8 cellular contexts compared by ENCODE assay signal in genomic region chr4:67746797-67747495, GRCh38. TPM values are rescaled to one million over a fixed set of nuclear protein-coding genes. Genes with fewer than 3 reads are reported as not detected.
A peak's percentile ranks its signal among the peaks of the same experiment; 100 is the strongest.
DNase-seq lines count a peak whose midpoint lies in the region; ATAC-seq lines count a peak whose summit lies in the region.

No MANE protein-coding gene starts in this region.

- no peak overlapping the region for H3K4me3 Mint-ChIP-seq in naive B cell

- no peak overlapping the region for H3K27ac Mint-ChIP-seq in naive B cell

- DNase-seq in NCI-H1436 (lab: John Stamatoyannopoulos, UW) (peak; percentile 5), NCI-H1436 treated with DMSO at 0.1 percent for 48 hours (lab: John Stamatoyannopoulos, UW) (no peak), NCI-H1694 treated with DMSO at 0.1 percent for 48 hours (lab: John Stamatoyannopoulos, UW) (peak; percentile 41), cerebellar cortex (ENCODE audit: low spot score) (peak; percentile 32), naive B cell (peak; percentile 28), NCI-H128 (lab: John Stamatoyannopoulos, UW; ENCODE audit: unreplicated experiment) (no peak), NCI-H187 treated with DMSO at 0.1 percent for 48 hours (lab: John Stamatoyannopoulos, UW) (no peak)

- peak; percentile 66 for ATAC-seq in GM21390 (IDR thresholded peaks at IDR 0.05; ENCODE audit: unreplicated experiment)
- no peak for ATAC-seq in naive B cell (ENCODE audit: low read depth in 2 of 2)

- peaks cover 3 to 8% (median 3%) of the 10 kb centered on the region in 3 donors for H3K4me1 Mint-ChIP-seq in naive B cell

- H3K36me3 Mint-ChIP-seq in naive B cell: peaks cover 0 to 2% of the 10 kb centered on the region in 2 donors

- no peaks in the 10 kb centered on the region for H3K9me3 Mint-ChIP-seq in naive B cell

- H3K27me3 Mint-ChIP-seq in naive B cell: no peaks in the 10 kb centered on the region

RNA-seq across cellular contexts. Expression of gene GNRHR, which starts 7.2 kb away (rescaled TPM):
- under 1 TPM in 1 of 6 donors, not detected in 5; 0.12 TPM for polyA plus RNA-seq in naive B cell (ENCODE audit: low read depth in 6 of 6)

RNA-seq across cellular contexts. Expression of gene UBA6, which starts 46.0 kb away (rescaled TPM):
- 10 to 100 TPM; 10.3 to 40.9 (median 26.6) TPM for polyA plus RNA-seq in naive B cell (ENCODE audit: low read depth in 6 of 6)

Comparison
In these comparisons a context has a peak if more than half of its experiments do, and no peak if none do; other contexts are left out.
1. DNase-seq: peak in NCI-H1436 (single experiment), NCI-H1694 treated with DMSO at 0.1 percent for 48 hours (single experiment), cerebellar cortex (single experiment) and naive B cell (single experiment); none in NCI-H1436 treated with DMSO at 0.1 percent for 48 hours (single experiment), NCI-H128 (single experiment) and NCI-H187 treated with DMSO at 0.1 percent for 48 hours (single experiment).